16 cellular contexts compared by ENCODE assay signal in genomic region chr1:214579183-214579582, GRCh38.
"Had no signal": no experiment of that assay in that cellular context is flagged by ENCODE, and none has a peak within 500 bp of the region (broad histone marks: within the 10 kb centered on the region; RNA-seq: fewer than 3 reads in every experiment).

No MANE protein-coding gene starts in this region.

- DNase-seq: activated CD4-positive, alpha-beta T cell treated with anti-CD3 and anti-CD28 coated beads, Interleukin-2, amount 50 U/mL, for 1 hour; amniotic stem cell; dermis blood vessel endothelial cell; endodermal cell; erythroblast; kidney; left ventricle myocardium inferior; ovary; sigmoid colon; stimulated activated CD4-positive, alpha-beta T cell treated with anti-CD3 and anti-CD28 coated beads, Interleukin-2, amount 100 ng/mL, for 24 hours; stimulated activated naive CD4-positive, alpha-beta T cell; substantia nigra; transverse colon had no signal

- H3K27ac ChIP-seq: hepatocyte, left ventricle myocardium inferior, neural progenitor cell, ovary, sigmoid colon, transverse colon had no signal

- H3K4me1 Mint-ChIP-seq: neural progenitor cell had no signal

- H3K36me3 ChIP-seq: neural progenitor cell, ovary, sigmoid colon, transverse colon had no signal

- ATAC-seq: activated naive CD4-positive, alpha-beta T cell treated with anti-CD3 and anti-CD28 coated beads, Interleukin-2, amount 50 U/mL, for 72 hours had no signal

- H3K9me3 ChIP-seq: ovary had no signal

- H3K27ac Mint-ChIP-seq: activated naive CD4-positive, alpha-beta T cell treated with anti-CD3 and anti-CD28 coated beads, Interleukin-2, amount 50 U/mL, for 72 hours; endodermal cell; neural progenitor cell had no signal

- H3K4me1 ChIP-seq: left ventricle myocardium inferior, neural progenitor cell had no signal

- H3K4me3 Mint-ChIP-seq: endodermal cell, neural progenitor cell had no signal

- H3K4me3 ChIP-seq: hepatocyte, left ventricle myocardium inferior, neural progenitor cell, ovary, sigmoid colon, transverse colon had no signal

- H3K27me3 ChIP-seq: hepatocyte, neural progenitor cell, ovary, sigmoid colon, transverse colon had no signal
